1 cellular context compared by ENCODE assay signal in genomic region chr2:208265807-208266640, GRCh38.
TF ChIP-seq lines count a peak whose summit lies in the region.

A gene with protein sequence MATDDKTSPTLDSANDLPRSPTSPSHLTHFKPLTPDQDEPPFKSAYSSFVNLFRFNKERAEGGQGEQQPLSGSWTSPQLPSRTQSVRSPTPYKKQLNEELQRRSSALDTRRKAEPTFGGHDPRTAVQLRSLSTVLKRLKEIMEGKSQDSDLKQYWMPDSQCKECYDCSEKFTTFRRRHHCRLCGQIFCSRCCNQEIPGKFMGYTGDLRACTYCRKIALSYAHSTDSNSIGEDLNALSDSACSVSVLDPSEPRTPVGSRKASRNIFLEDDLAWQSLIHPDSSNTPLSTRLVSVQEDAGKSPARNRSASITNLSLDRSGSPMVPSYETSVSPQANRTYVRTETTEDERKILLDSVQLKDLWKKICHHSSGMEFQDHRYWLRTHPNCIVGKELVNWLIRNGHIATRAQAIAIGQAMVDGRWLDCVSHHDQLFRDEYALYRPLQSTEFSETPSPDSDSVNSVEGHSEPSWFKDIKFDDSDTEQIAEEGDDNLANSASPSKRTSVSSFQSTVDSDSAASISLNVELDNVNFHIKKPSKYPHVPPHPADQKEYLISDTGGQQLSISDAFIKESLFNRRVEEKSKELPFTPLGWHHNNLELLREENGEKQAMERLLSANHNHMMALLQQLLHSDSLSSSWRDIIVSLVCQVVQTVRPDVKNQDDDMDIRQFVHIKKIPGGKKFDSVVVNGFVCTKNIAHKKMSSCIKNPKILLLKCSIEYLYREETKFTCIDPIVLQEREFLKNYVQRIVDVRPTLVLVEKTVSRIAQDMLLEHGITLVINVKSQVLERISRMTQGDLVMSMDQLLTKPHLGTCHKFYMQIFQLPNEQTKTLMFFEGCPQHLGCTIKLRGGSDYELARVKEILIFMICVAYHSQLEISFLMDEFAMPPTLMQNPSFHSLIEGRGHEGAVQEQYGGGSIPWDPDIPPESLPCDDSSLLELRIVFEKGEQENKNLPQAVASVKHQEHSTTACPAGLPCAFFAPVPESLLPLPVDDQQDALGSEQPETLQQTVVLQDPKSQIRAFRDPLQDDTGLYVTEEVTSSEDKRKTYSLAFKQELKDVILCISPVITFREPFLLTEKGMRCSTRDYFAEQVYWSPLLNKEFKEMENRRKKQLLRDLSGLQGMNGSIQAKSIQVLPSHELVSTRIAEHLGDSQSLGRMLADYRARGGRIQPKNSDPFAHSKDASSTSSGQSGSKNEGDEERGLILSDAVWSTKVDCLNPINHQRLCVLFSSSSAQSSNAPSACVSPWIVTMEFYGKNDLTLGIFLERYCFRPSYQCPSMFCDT (N-terminal part only) (plus strand): TSS chr2:208266255. CDS start chr2:208271520, 5,265 bp downstream.

TF ChIP-seq in HepG2, 621 proteins besides CTCF, POLR2A, EP300 and RAD21 (continued from another document and continues in another):
- TF ChIP-seq TAF1 (CRISPR knock-in tag; IDR thresholded peaks at IDR 0.05) (peak; percentile 90), JUND (CRISPR knock-in tag; IDR thresholded peaks at IDR 0.05) (0 out of 2 replicates have a peak, but pooled peaks have one; percentile 32), ZBTB25 (CRISPR knock-in tag; IDR thresholded peaks at IDR 0.05) (peak; percentile 94; the same call in 1 of the 2 replicates), CCAR2 (optimal IDR thresholded peaks at IDR 0.05; ENCODE audit: low read depth, low read length) (no peak), SUZ12 (IDR thresholded peaks at IDR 0.05; ENCODE audit: low read depth, low read length) (no peak), NRL (CRISPR knock-in tag; IDR thresholded peaks at IDR 0.05; ENCODE audit: borderline replicate concordance) (peak; percentile 97), PCBP2 (optimal IDR thresholded peaks at IDR 0.05; ENCODE audit: low read depth, low read length, poor library complexity, severe bottlenecking) (no peak), KLF13 (CRISPR knock-in tag; IDR thresholded peaks at IDR 0.05) (no peak), ZBTB10 (CRISPR knock-in tag; IDR thresholded peaks at IDR 0.05; ENCODE audit: borderline replicate concordance) (peak; percentile 84; the same call in 1 of the 2 replicates), GPN1 (CRISPR knock-in tag; IDR thresholded peaks at IDR 0.05; ENCODE audit: borderline replicate concordance) (no peak), ZBTB37 (CRISPR knock-in tag; IDR thresholded peaks at IDR 0.05) (0 out of 2 replicates have a peak, but pooled peaks have one; percentile 38), ZNF501 (CRISPR knock-in tag; IDR thresholded peaks at IDR 0.05) (peak; percentile 97), ZKSCAN1 (IDR thresholded peaks at IDR 0.05; ENCODE audit: low read length) (0 out of 2 replicates have a peak, but pooled peaks have one; percentile 13), ZNF260 (CRISPR knock-in tag; IDR thresholded peaks at IDR 0.05; ENCODE audit: borderline replicate concordance, low read depth) (no peak), KDM2A (CRISPR knock-in tag; IDR thresholded peaks at IDR 0.05; ENCODE audit: borderline replicate concordance, low read depth) (peak; percentile 95; the same call in 1 of the 2 replicates), ZNF605 (CRISPR knock-in tag; IDR thresholded peaks at IDR 0.05) (peak; percentile 96), ZNF282 (IDR thresholded peaks at IDR 0.05; ENCODE audit: partially characterized antibody) (no peak), ZSCAN9 (CRISPR knock-in tag; IDR thresholded peaks at IDR 0.05; ENCODE audit: borderline replicate concordance) (no peak; the same call in 1 of the 2 replicates), ZSCAN20 (CRISPR knock-in tag; IDR thresholded peaks at IDR 0.05; ENCODE audit: borderline replicate concordance) (0 out of 2 replicates have a peak, but pooled peaks have one; percentile 47), RFXANK (CRISPR knock-in tag; IDR thresholded peaks at IDR 0.05) (no peak; the same call in 1 of the 2 replicates), IKZF1 (IDR thresholded peaks at IDR 0.05) (no peak), ZBTB46 (CRISPR knock-in tag; IDR thresholded peaks at IDR 0.05; ENCODE audit: borderline replicate concordance) (no peak), ZNF687 (CRISPR knock-in tag; IDR thresholded peaks at IDR 0.05) (peak; percentile 98), ZBTB14 (CRISPR knock-in tag; IDR thresholded peaks at IDR 0.05) (peak; percentile 52; the same call in 1 of the 2 replicates), ZNF232 (CRISPR knock-in tag; IDR thresholded peaks at IDR 0.05; ENCODE audit: borderline replicate concordance) (peak; percentile 80; the same call in 1 of the 2 replicates), HHEX (CRISPR knock-in tag; IDR thresholded peaks at IDR 0.05) (0 out of 2 replicates have a peak, but pooled peaks have one; percentile 49), ZNF441 (CRISPR knock-in tag; IDR thresholded peaks at IDR 0.05; ENCODE audit: borderline replicate concordance) (peak; percentile 19; the same call in 1 of the 2 replicates)
- TF ChIP-seq, protein P1, sequence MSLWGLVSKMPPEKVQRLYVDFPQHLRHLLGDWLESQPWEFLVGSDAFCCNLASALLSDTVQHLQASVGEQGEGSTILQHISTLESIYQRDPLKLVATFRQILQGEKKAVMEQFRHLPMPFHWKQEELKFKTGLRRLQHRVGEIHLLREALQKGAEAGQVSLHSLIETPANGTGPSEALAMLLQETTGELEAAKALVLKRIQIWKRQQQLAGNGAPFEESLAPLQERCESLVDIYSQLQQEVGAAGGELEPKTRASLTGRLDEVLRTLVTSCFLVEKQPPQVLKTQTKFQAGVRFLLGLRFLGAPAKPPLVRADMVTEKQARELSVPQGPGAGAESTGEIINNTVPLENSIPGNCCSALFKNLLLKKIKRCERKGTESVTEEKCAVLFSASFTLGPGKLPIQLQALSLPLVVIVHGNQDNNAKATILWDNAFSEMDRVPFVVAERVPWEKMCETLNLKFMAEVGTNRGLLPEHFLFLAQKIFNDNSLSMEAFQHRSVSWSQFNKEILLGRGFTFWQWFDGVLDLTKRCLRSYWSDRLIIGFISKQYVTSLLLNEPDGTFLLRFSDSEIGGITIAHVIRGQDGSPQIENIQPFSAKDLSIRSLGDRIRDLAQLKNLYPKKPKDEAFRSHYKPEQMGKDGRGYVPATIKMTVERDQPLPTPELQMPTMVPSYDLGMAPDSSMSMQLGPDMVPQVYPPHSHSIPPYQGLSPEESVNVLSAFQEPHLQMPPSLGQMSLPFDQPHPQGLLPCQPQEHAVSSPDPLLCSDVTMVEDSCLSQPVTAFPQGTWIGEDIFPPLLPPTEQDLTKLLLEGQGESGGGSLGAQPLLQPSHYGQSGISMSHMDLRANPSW (CRISPR knock-in tag; IDR thresholded peaks at IDR 0.05; ENCODE audit: borderline replicate concordance): peak; percentile 98
- TF ChIP-seq, protein P2, sequence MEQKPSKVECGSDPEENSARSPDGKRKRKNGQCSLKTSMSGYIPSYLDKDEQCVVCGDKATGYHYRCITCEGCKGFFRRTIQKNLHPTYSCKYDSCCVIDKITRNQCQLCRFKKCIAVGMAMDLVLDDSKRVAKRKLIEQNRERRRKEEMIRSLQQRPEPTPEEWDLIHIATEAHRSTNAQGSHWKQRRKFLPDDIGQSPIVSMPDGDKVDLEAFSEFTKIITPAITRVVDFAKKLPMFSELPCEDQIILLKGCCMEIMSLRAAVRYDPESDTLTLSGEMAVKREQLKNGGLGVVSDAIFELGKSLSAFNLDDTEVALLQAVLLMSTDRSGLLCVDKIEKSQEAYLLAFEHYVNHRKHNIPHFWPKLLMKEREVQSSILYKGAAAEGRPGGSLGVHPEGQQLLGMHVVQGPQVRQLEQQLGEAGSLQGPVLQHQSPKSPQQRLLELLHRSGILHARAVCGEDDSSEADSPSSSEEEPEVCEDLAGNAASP (CRISPR knock-in tag; IDR thresholded peaks at IDR 0.05; ENCODE audit: borderline replicate concordance): peak; percentile 73
- TF ChIP-seq, protein P3, sequence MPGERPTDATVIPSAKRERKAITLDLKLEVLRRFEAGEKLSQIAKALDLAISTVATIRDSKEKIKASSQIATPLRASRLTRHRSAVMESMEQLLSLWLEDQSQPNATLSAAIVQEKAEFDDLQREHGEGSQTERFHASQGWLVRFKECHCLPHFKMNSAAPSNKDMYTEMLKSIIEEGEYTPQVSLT (CRISPR knock-in tag; IDR thresholded peaks at IDR 0.05; ENCODE audit: borderline replicate concordance, low read depth): peak; percentile 78
